1 cellular context compared by ENCODE assay signal in the genomic region with DNA sequence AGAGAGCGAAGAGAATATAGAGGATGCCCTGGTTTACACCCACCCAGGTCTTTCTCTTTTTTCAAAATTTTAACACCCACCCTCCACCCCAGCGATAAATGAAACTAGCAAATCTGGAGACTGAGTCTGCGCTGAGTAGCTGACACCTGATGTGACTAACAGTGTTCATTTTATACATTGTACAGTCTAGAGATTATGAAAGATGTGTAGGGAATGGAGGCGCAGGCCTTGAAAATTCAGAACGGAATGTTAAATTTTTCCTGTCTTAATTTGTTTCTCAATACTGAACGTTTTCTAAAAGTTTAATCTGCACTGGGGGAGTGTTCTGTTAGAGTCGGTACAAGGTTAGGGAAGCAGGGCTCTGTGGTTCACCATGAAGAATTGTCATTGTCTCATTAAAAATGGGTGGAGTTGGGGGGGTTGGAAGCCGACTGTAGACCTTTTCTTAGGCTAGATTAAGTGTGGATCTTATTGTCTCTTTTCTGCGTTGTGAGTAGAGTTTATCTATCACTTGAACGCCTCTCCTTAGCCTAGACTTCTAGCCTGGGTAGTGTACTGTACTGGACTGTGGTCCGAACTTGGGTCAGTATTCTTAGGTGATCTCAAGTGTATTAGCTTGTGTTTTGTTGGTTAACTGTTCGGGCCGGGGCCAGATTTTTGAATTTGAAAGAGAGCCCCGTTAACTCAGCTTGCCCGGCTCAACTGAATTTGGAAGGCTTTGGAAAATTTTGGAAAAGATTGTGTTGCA.
TF ChIP-seq lines count a peak whose summit lies in the region.

No MANE protein-coding gene starts in this region.

TF ChIP-seq in K562, 482 proteins besides CTCF, POLR2A, EP300 and RAD21 (continued from another document):
- TF ChIP-seq, protein P1, sequence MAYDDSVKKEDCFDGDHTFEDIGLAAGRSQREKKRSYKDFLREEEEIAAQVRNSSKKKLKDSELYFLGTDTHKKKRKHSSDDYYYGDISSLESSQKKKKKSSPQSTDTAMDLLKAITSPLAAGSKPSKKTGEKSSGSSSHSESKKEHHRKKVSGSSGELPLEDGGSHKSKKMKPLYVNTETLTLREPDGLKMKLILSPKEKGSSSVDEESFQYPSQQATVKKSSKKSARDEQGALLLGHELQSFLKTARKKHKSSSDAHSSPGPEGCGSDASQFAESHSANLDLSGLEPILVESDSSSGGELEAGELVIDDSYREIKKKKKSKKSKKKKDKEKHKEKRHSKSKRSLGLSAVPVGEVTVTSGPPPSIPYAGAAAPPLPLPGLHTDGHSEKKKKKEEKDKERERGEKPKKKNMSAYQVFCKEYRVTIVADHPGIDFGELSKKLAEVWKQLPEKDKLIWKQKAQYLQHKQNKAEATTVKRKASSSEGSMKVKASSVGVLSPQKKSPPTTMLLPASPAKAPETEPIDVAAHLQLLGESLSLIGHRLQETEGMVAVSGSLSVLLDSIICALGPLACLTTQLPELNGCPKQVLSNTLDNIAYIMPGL (CRISPR knock-in tag; IDR thresholded peaks at IDR 0.05) = no peak
- TF ChIP-seq NRF1 (conservative IDR thresholded peaks at IDR 0.05 in 1 of 2, IDR thresholded peaks at IDR 0.05 in 1 of 2) = 0 out of 4 replicates have a peak, but pooled peaks of 1 of the 2 experiments have one; percentile 9
- no peak for TF ChIP-seq FOXP4 (CRISPR knock-in tag; IDR thresholded peaks at IDR 0.05; ENCODE audit: borderline replicate concordance)
- TF ChIP-seq SMAD4 (CRISPR knock-in tag; conservative IDR thresholded peaks at IDR 0.05) = no peak
- TF ChIP-seq RBM22 (IDR thresholded peaks at IDR 0.05; ENCODE audit: low read depth, low read length, poor library complexity, severe bottlenecking) = no peak
TF ChIP-seq in K562: peak in this region for 2.
